In genomic region chr11:68329496-68329895, GRCh38 we compare ENCODE assay signal across 21 cellular contexts. TPM values are rescaled to one million over a fixed set of nuclear protein-coding genes. Genes with fewer than 3 reads are reported as not detected.
DNase-seq lines count a peak whose midpoint lies in the region; ATAC-seq and TF ChIP-seq lines count a peak whose summit lies in the region.
"Had no signal": no experiment of that assay in that cellular context is flagged by ENCODE, and none has a peak within 500 bp of the region (broad histone marks: within the 10 kb centered on the region; RNA-seq: fewer than 3 reads in every experiment).

No MANE protein-coding gene starts in this region.

- WGBS in SK-N-SH (ENCODE audit: low lambda C conversion rate) = 93% methylated on average over 6 of the region's 9 CpGs
- WGBS in mesodermal cell (ENCODE audit: insufficient coverage in 2 of 2), 2 experiments = 97 to 100% methylated on average over 6 to 7 of the region's 9 CpGs
- WGBS in spleen, 5 donors = 65 to 87% (median 79%) methylated on average over 9 of the region's 9 CpGs

- no peak for TF ChIP-seq CTCF in SK-N-SH (IDR thresholded peaks at IDR 0.05)
- no peak for TF ChIP-seq CTCF in brain (conservative IDR thresholded peaks at IDR 0.05)
- no peak for TF ChIP-seq CTCF in spleen (IDR thresholded peaks at IDR 0.05 in 8 of 11, conservative IDR thresholded peaks at IDR 0.05 in 3 of 11)

- H3K36me3 Mint-ChIP-seq in brain = peaks cover 8% of the 10 kb centered on the region
- H3K36me3 Mint-ChIP-seq in stimulated activated memory B cell treated with anti-CD40 and anti-IgM and Interleukin-4, amounts not matched to agents 10 μg/mL and 1 μg/mL and 100 μg/mL, for 72 hours = no peaks in the 10 kb centered on the region
- peaks cover 2% of the 10 kb centered on the region for H3K36me3 Mint-ChIP-seq in activated CD4-positive, alpha-beta T cell treated with anti-CD3 and anti-CD28 coated beads, Interleukin-2, amount 10 ng/mL, durations not matched to agents 24 days and 14 days (ENCODE audit: low read depth)
- H3K36me3 Mint-ChIP-seq: stimulated activated naive B cell treated with anti-CD40 and anti-IgM and Interleukin-4, amounts not matched to agents 10 μg/mL and 1 μg/mL and 100 μg/mL, for 72 hours had no signal

- intact Hi-C loops in spleen (cut with DNase I; ENCODE audit: low total_unique reads) = no loop called here
- intact Hi-C loops in activated CD4-positive, alpha-beta T cell treated with anti-CD3 and anti-CD28 coated beads, Interleukin-2, amount 10 ng/mL, durations not matched to agents 24 days and 14 days (cut with micrococcal nuclease) = no loop called here

- in situ Hi-C loops in ACHN (cut with HindIII; ENCODE audit: low pct_ligation_motif_present, low pct_unique_long_range_greater_than_20kb, low sequenced_read_pairs) = no loop called here

- H3K4me1 Mint-ChIP-seq in brain = peaks cover 80% of the 10 kb centered on the region
- H3K4me1 Mint-ChIP-seq in stimulated activated memory B cell treated with anti-CD40 and anti-IgM and Interleukin-4, amounts not matched to agents 10 μg/mL and 1 μg/mL and 100 μg/mL, for 72 hours = peaks cover 20% of the 10 kb centered on the region
- H3K4me1 Mint-ChIP-seq in activated CD4-positive, alpha-beta T cell treated with anti-CD3 and anti-CD28 coated beads, Interleukin-2, amount 10 ng/mL, durations not matched to agents 24 days and 14 days = peaks cover 49% of the 10 kb centered on the region

- DNase-seq in SK-N-SH (no peak), spleen (no peak), ACHN (no peak)
- no peak for DNase-seq in activated CD4-positive, alpha-beta T cell treated with anti-CD3 and anti-CD28 coated beads, Interleukin-2, amount 10 ng/mL, durations not matched to agents 24 days and 14 days
- DNase-seq: activated CD4-positive, alpha-beta T cell treated with anti-CD3 and anti-CD28 coated beads, Interleukin-2, amount 50 U/mL, for 4 hours; activated gamma-delta T cell treated with Interleukin-2 at 50 U/mL for 16 hours; activated T-cell treated with anti-CD3 and anti-CD28 coated beads for 4 hours; hypothalamus; kidney; mesendoderm; NCI-H1417 treated with DMSO at 0.1 percent for 48 hours; NCI-H524 treated with DMSO at 0.1 percent for 48 hours; stimulated activated naive B cell treated with anti-CD40 and anti-IgM and Interleukin-4, amounts not matched to agents 10 μg/mL and 1 μg/mL and 100 μg/mL, for 72 hours; upper lobe of left lung had no signal

- no peak for ATAC-seq in SK-N-SH treated with all-trans-retinoic acid at 6 μM for 48 hours
- no peak for ATAC-seq in stimulated activated memory B cell treated with anti-CD40 and anti-IgM and Interleukin-4, amounts not matched to agents 10 μg/mL and 1 μg/mL and 100 μg/mL, for 72 hours
- ATAC-seq: stimulated activated naive B cell treated with anti-CD40 and anti-IgM and Interleukin-4, amounts not matched to agents 10 μg/mL and 1 μg/mL and 100 μg/mL, for 72 hours had no signal

- peak overlapping the region; percentile 26; the same call in 1 of the 2 replicates for H3K4me2 ChIP-seq in SK-N-SH

- no peaks in the 10 kb centered on the region for H3K9me2 ChIP-seq in SK-N-SH

- H3K27me3 ChIP-seq in SK-N-SH (ENCODE audit: insufficient read depth) (no peaks in the 10 kb centered on the region), spleen (replicated peaks in 1 of 7) (peaks cover 0 to 19% (median 0%) of the 10 kb centered on the region in 7 donors)
- H3K27me3 ChIP-seq: upper lobe of left lung had no signal

- no peaks in the 10 kb centered on the region for H3K36me3 ChIP-seq in SK-N-SH (replicated peaks in 1 of 2; ENCODE audit: control insufficient read depth in 1 of 2, insufficient read depth in 2 of 2, low read length in 1 of 2)
- H3K36me3 ChIP-seq in mesodermal cell (ENCODE audit: control insufficient read depth, insufficient read depth, low read length) = no peaks in the 10 kb centered on the region
- no peaks in the 10 kb centered on the region for H3K36me3 ChIP-seq in spleen
- H3K36me3 ChIP-seq: upper lobe of left lung had no signal

- H3K79me2 ChIP-seq in SK-N-SH (ENCODE audit: insufficient read depth) = peaks cover 35% of the 10 kb centered on the region

- CTCF ChIA-PET in SK-N-SH (lab: Yijun Ruan, JAX) = interaction anchor here (1.1 to 1.4 kb wide), 3 partner anchors 31 to 51 kb away, joined by 3 to 9 read pairs (median 5); no protein-coding TSS in a partner anchor

- POLR2A ChIA-PET in SK-N-SH (lab: Yijun Ruan, JAX) = interaction anchor here (1.0 to 1.3 kb wide), 2 partner anchors 44 to 58 kb away, joined by 3 to 12 read pairs; partner anchors contain the start of gene C11orf24

- H3K9me3 ChIP-seq in SK-N-SH (no peaks in the 10 kb centered on the region), mesodermal cell (ENCODE audit: control insufficient read depth, low read length) (no peaks in the 10 kb centered on the region), spleen (no peaks in the 10 kb centered on the region)
- H3K9me3 ChIP-seq: upper lobe of left lung had no signal

- no peak overlapping the region for H2AFZ ChIP-seq in SK-N-SH (ENCODE audit: low read depth)
- H2AFZ ChIP-seq: GM23248 had no signal

- no peak overlapping the region for H3K4me3 ChIP-seq in SK-N-SH (ENCODE audit: low read depth in 2 of 2, low read length in 1 of 2)
- H3K4me3 ChIP-seq in mesodermal cell (ENCODE audit: extremely low read depth, insufficient read depth, low read length, poor library complexity, severe bottlenecking) = no peak overlapping the region
- no peak overlapping the region for H3K4me3 ChIP-seq in spleen
- H3K4me3 ChIP-seq: GM23248, upper lobe of left lung had no signal

- peaks cover 0 to 3% (median 0%) of the 10 kb centered on the region in 5 experiments for H3K9me3 Mint-ChIP-seq in brain
- H3K9me3 Mint-ChIP-seq in stimulated activated memory B cell treated with anti-CD40 and anti-IgM and Interleukin-4, amounts not matched to agents 10 μg/mL and 1 μg/mL and 100 μg/mL, for 72 hours = no peaks in the 10 kb centered on the region
- H3K9me3 Mint-ChIP-seq in activated CD4-positive, alpha-beta T cell treated with anti-CD3 and anti-CD28 coated beads, Interleukin-2, amount 10 ng/mL, durations not matched to agents 24 days and 14 days = no peaks in the 10 kb centered on the region
- H3K9me3 Mint-ChIP-seq: stimulated activated naive B cell treated with anti-CD40 and anti-IgM and Interleukin-4, amounts not matched to agents 10 μg/mL and 1 μg/mL and 100 μg/mL, for 72 hours had no signal

- no peak overlapping the region for H3K9ac ChIP-seq in SK-N-SH
- H3K9ac ChIP-seq: GM23248 had no signal

- H3K27ac Mint-ChIP-seq in brain = peak overlapping the region; percentile 85 to 98 (median 96)
- H3K27ac Mint-ChIP-seq in stimulated activated memory B cell treated with anti-CD40 and anti-IgM and Interleukin-4, amounts not matched to agents 10 μg/mL and 1 μg/mL and 100 μg/mL, for 72 hours = no peak overlapping the region
- no peak overlapping the region for H3K27ac Mint-ChIP-seq in activated CD4-positive, alpha-beta T cell treated with anti-CD3 and anti-CD28 coated beads, Interleukin-2, amount 10 ng/mL, durations not matched to agents 24 days and 14 days
- H3K27ac Mint-ChIP-seq: B cell; stimulated activated naive B cell treated with anti-CD40 and anti-IgM and Interleukin-4, amounts not matched to agents 10 μg/mL and 1 μg/mL and 100 μg/mL, for 72 hours had no signal

- no peaks in the 10 kb centered on the region for H4K20me1 ChIP-seq in SK-N-SH (ENCODE audit: insufficient read depth)

- no peak for TF ChIP-seq RAD21 in SK-N-SH (IDR thresholded peaks at IDR 0.05; ENCODE audit: low read length)

- H3F3A ChIP-seq in SK-N-SH (replicated peaks; ENCODE audit: insufficient read depth) = no peaks in the 10 kb centered on the region

- H3K4me1 ChIP-seq in SK-N-SH (ENCODE audit: control insufficient read depth in 1 of 2, insufficient read depth in 2 of 2, low read depth in 1 of 2, low read length in 1 of 2) = peaks cover 10 to 72% of the 10 kb centered on the region in 2 experiments; a peak in 3 of 4 replicates
- H3K4me1 ChIP-seq in mesodermal cell (ENCODE audit: control insufficient read depth, insufficient read depth, low read length, poor library complexity, severe bottlenecking) = peaks cover 43% of the 10 kb centered on the region
- peaks cover 24 to 68% (median 55%) of the 10 kb centered on the region in 6 donors for H3K4me1 ChIP-seq in spleen

- TF ChIP-seq POLR2A in spleen (IDR thresholded peaks at IDR 0.05) = no peak

- H3K4me3 Mint-ChIP-seq in brain = peak overlapping the region in 2 of 5 experiments; percentile 43 to 55
- no peak overlapping the region for H3K4me3 Mint-ChIP-seq in stimulated activated memory B cell treated with anti-CD40 and anti-IgM and Interleukin-4, amounts not matched to agents 10 μg/mL and 1 μg/mL and 100 μg/mL, for 72 hours
- H3K4me3 Mint-ChIP-seq in activated CD4-positive, alpha-beta T cell treated with anti-CD3 and anti-CD28 coated beads, Interleukin-2, amount 10 ng/mL, durations not matched to agents 24 days and 14 days = no peak overlapping the region
- H3K4me3 Mint-ChIP-seq: B cell; stimulated activated naive B cell treated with anti-CD40 and anti-IgM and Interleukin-4, amounts not matched to agents 10 μg/mL and 1 μg/mL and 100 μg/mL, for 72 hours had no signal

- TF ChIP-seq EP300 in SK-N-SH (IDR thresholded peaks at IDR 0.05; ENCODE audit: borderline replicate concordance in 1 of 2, low read depth in 1 of 2, low read length in 1 of 2) = no peak

- H3K27me3 Mint-ChIP-seq in brain = peaks cover 3% of the 10 kb centered on the region
- no peaks in the 10 kb centered on the region for H3K27me3 Mint-ChIP-seq in stimulated activated memory B cell treated with anti-CD40 and anti-IgM and Interleukin-4, amounts not matched to agents 10 μg/mL and 1 μg/mL and 100 μg/mL, for 72 hours
- H3K27me3 Mint-ChIP-seq in activated CD4-positive, alpha-beta T cell treated with anti-CD3 and anti-CD28 coated beads, Interleukin-2, amount 10 ng/mL, durations not matched to agents 24 days and 14 days = no peaks in the 10 kb centered on the region

- H3K27ac ChIP-seq in SK-N-SH (ENCODE audit: low read depth in 2 of 2, low read length in 1 of 2) (peak overlapping the region in 1 of 2 experiments; percentile 90; a peak in 2 of 4 replicates), mesodermal cell (ENCODE audit: low read depth, low read length, severe bottlenecking) (peak overlapping the region; percentile 41), spleen (peak overlapping the region in 6 of 8 donors; percentile 29 to 83 (median 65))
- H3K27ac ChIP-seq: 22Rv1, GM23248 had no signal

RNA-seq across cellular contexts. Expression of gene LRP5, which starts 17.1 kb away (rescaled TPM):
- 10.2 and 15.0 TPM in 2 replicates for polyA plus RNA-seq in SK-N-SH (2012; rRNA removed)
- polyA plus RNA-seq in SK-N-SH (2012; cell fraction: cytosol; rRNA removed) = 6.1 and 10.0 TPM in 2 replicates
- 18.6 and 21.7 TPM in 2 replicates for polyA plus RNA-seq in SK-N-SH (2012; cell fraction: nucleus; rRNA removed)
- 27.2 TPM for polyA plus RNA-seq in brain (ENCODE audit: insufficient read depth, low read depth, low replicate concordance)
- 40.3 TPM for polyA plus RNA-seq in mesodermal cell (2013, experiment 1 of 2)
- 30.3 TPM for polyA plus RNA-seq in mesodermal cell (2013, experiment 2 of 2)
- total RNA-seq in spleen = 10 to 100 TPM; 11.6 to 21.8 (median 17.8) TPM
- 1 to 10 TPM; 3.9 to 7.2 (median 5.6) TPM for polyA plus RNA-seq in spleen
- 23.8 and 33.8 TPM in 2 replicates for total RNA-seq in activated CD4-positive, alpha-beta T cell treated with anti-CD3 and anti-CD28 coated beads, Interleukin-2, amount 10 ng/mL, durations not matched to agents 24 days and 14 days

RNA-seq across cellular contexts. Expression of gene C11orf24, which starts 57.7 kb away (rescaled TPM):
- polyA plus RNA-seq in SK-N-SH (2012; rRNA removed) (50.9 and 52.1 TPM in 2 replicates), brain (ENCODE audit: insufficient read depth, low read depth, low replicate concordance) (23.2 TPM), spleen (10 to 100 TPM; 15.9 to 22.1 (median 17.9) TPM)
- 29.9 and 37.6 TPM in 2 replicates for polyA plus RNA-seq in SK-N-SH (2012; cell fraction: cytosol; rRNA removed)
- 37.7 and 41.7 TPM in 2 replicates for polyA plus RNA-seq in SK-N-SH (2012; cell fraction: nucleus; rRNA removed)
- polyA plus RNA-seq in mesodermal cell (2013, experiment 1 of 2) = 45.2 TPM
- 38.9 TPM for polyA plus RNA-seq in mesodermal cell (2013, experiment 2 of 2)
- 10 to 100 TPM; 17.4 to 36.0 (median 25.9) TPM for total RNA-seq in spleen
- total RNA-seq in activated CD4-positive, alpha-beta T cell treated with anti-CD3 and anti-CD28 coated beads, Interleukin-2, amount 10 ng/mL, durations not matched to agents 24 days and 14 days = 38.0 and 43.2 TPM in 2 replicates

Comparison
In these comparisons a context has a peak if more than half of its experiments do, and no peak if none do; other contexts are left out.
1. H3K27ac Mint-ChIP-seq: peak in brain (5 of 5); none in stimulated activated memory B cell treated with anti-CD40 and anti-IgM and Interleukin-4, amounts not matched to agents 10 μg/mL and 1 μg/mL and 100 μg/mL, for 72 hours (single experiment) and activated CD4-positive, alpha-beta T cell treated with anti-CD3 and anti-CD28 coated beads, Interleukin-2, amount 10 ng/mL, durations not matched to agents 24 days and 14 days (single experiment).